Comparison of ENCODE assay signal across 9 cellular contexts in genomic region chr3:32469151-32469874, GRCh38. TPM values are rescaled to one million over a fixed set of nuclear protein-coding genes. Genes with fewer than 3 reads are reported as not detected.
DNase-seq lines count a peak whose midpoint lies in the region; ATAC-seq and TF ChIP-seq lines count a peak whose summit lies in the region.
"Had no signal": no experiment of that assay in that cellular context is flagged by ENCODE, and none has a peak within 500 bp of the region (broad histone marks: within the 10 kb centered on the region; RNA-seq: fewer than 3 reads in every experiment).

No MANE protein-coding gene starts in this region.

- no peaks in the 10 kb centered on the region for H3K27me3 Mint-ChIP-seq in osteocyte (ENCODE audit: unreplicated experiment)

- H3K36me3 ChIP-seq in vagina (no peaks in the 10 kb centered on the region), uterus (no peaks in the 10 kb centered on the region), upper lobe of right lung (peaks cover 18% of the 10 kb centered on the region)

- no peak overlapping the region for H3K4me3 Mint-ChIP-seq in osteocyte (ENCODE audit: unreplicated experiment)

- H3K27ac ChIP-seq in vagina = no peak overlapping the region
- no peak overlapping the region for H3K27ac ChIP-seq in uterus
- no peak overlapping the region for H3K27ac ChIP-seq in upper lobe of right lung

- peak; percentile 33 for DNase-seq in SW480 (ENCODE audit: low spot score)
- DNase-seq in osteocyte (ENCODE audit: extremely low spot score, unreplicated experiment) = peak; percentile 51
- no peak for DNase-seq in vagina (ENCODE audit: extremely low spot score in 2 of 2)
- DNase-seq in amygdala (lab: John Stamatoyannopoulos, UW) = no peak
- DNase-seq in uterus = no peak
- no peak for DNase-seq in upper lobe of right lung
- DNase-seq: NCI-H1092 treated with DMSO at 0.1 percent for 48 hours had no signal

- H3K4me1 ChIP-seq in vagina (peaks cover 5% of the 10 kb centered on the region), uterus (no peaks in the 10 kb centered on the region), upper lobe of right lung (peaks cover 20% of the 10 kb centered on the region)

- H3K27ac Mint-ChIP-seq in osteocyte (ENCODE audit: unreplicated experiment) = peak overlapping the region; percentile 57

- TF ChIP-seq CTCF in osteocyte (IDR thresholded peaks at IDR 0.05) (no peak), vagina (IDR thresholded peaks at IDR 0.05) (no peak), uterus (IDR thresholded peaks at IDR 0.05) (no peak), upper lobe of right lung (IDR thresholded peaks at IDR 0.05) (no peak)

- ATAC-seq in GM18909 (IDR thresholded peaks at IDR 0.05; ENCODE audit: poor library complexity, unreplicated experiment) = peak; percentile 25
- peak; percentile 18 for ATAC-seq in HG02623 (IDR thresholded peaks at IDR 0.05; ENCODE audit: unreplicated experiment)
- no peak for ATAC-seq in upper lobe of right lung

- no peaks in the 10 kb centered on the region for H3K9me3 Mint-ChIP-seq in osteocyte (ENCODE audit: unreplicated experiment)

- H3K9me3 ChIP-seq in vagina = no peaks in the 10 kb centered on the region
- no peaks in the 10 kb centered on the region for H3K9me3 ChIP-seq in uterus
- no peaks in the 10 kb centered on the region for H3K9me3 ChIP-seq in upper lobe of right lung

- no peaks in the 10 kb centered on the region for H3K27me3 ChIP-seq in vagina
- H3K27me3 ChIP-seq in uterus = no peaks in the 10 kb centered on the region
- H3K27me3 ChIP-seq in upper lobe of right lung = no peaks in the 10 kb centered on the region

- H3K4me3 ChIP-seq in vagina = no peak overlapping the region
- H3K4me3 ChIP-seq in uterus = no peak overlapping the region
- H3K4me3 ChIP-seq in upper lobe of right lung = no peak overlapping the region

- peaks cover 29% of the 10 kb centered on the region for H3K4me1 Mint-ChIP-seq in osteocyte (ENCODE audit: unreplicated experiment)

- intact Hi-C loops in vagina (cut with DNase I) (loop anchor here (10.0 kb wide), 1 partner anchor 75 kb away; the partner anchor contains the start of gene CMTM7), uterus (cut with DNase I; ENCODE audit: low total_unique reads) (loop anchor here (5.0 kb wide), 1 partner anchor 92 kb away; no protein-coding TSS in a partner anchor), upper lobe of right lung (cut with DNase I) (no loop called here)

- TF ChIP-seq POLR2A in vagina (IDR thresholded peaks at IDR 0.05) (no peak), uterus (IDR thresholded peaks at IDR 0.05) (no peak)

- peaks cover 10% of the 10 kb centered on the region for H3K36me3 Mint-ChIP-seq in osteocyte (ENCODE audit: unreplicated experiment)

RNA-seq across cellular contexts. Expression of gene CMTM6, which starts 33.3 kb away (rescaled TPM):
- total RNA-seq in osteocyte = 60.4 and 61.5 TPM in 2 replicates
- total RNA-seq in vagina = 28.0 TPM
- 100 to 1,000 TPM in 1 of 4 donors, 10 to 100 TPM in 3; 12.8 to 118 (median 52.4) TPM for total RNA-seq in uterus
- 58.9 TPM for total RNA-seq in upper lobe of right lung

Comparison
In these comparisons a context has a peak if more than half of its experiments do, and no peak if none do; other contexts are left out.
1. DNase-seq: peak in SW480 (single experiment) and osteocyte (single experiment); none in vagina (0 of 2), amygdala (0 of 56), uterus (0 of 2) and upper lobe of right lung (single experiment).